In the genomic region with DNA sequence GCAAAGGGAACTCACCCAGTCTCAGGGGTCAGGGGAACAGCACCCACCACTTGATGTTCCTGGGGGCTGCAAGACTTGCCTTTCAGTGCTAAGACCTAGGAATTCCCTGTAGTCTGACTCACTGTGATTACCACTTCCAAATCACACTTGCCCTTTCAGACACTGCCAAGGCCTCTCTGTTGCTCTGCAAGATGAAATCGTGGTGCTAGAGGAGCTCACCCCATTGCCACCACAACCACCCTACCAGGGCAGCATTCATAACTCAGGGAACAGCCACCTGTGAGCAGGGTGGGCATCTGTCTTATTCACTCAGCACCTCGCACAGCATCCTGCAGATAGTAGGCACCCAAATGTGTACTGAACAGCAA, we compare ENCODE assay signal across 11 cellular contexts. TPM values are rescaled to one million over a fixed set of nuclear protein-coding genes. Genes with fewer than 3 reads are reported as not detected.
DNase-seq lines count a peak whose midpoint lies in the region; ATAC-seq and TF ChIP-seq lines count a peak whose summit lies in the region.
"Had no signal": no experiment of that assay in that cellular context is flagged by ENCODE, and none has a peak within 500 bp of the region (broad histone marks: within the 10 kb centered on the region; RNA-seq: fewer than 3 reads in every experiment).

No MANE protein-coding gene starts in this region.

- peaks cover 0 to 3% (median 0%) of the 10 kb centered on the region in 4 donors for H3K4me1 ChIP-seq in right lobe of liver

- CTCF ChIA-PET in T-cell (lab: Charles Lee), result interaction anchor here in 1 of 2 donors (0.9 kb wide), 1 partner anchor 90 kb away, joined by 3 read pairs; no protein-coding TSS in a partner anchor

- TF ChIP-seq POLR2A in right lobe of liver (IDR thresholded peaks at IDR 0.05), result no peak

- WGBS in right lobe of liver (ENCODE audit: insufficient coverage, low coverage, low lambda C conversion rate, missing lambda C conversion rate), result 57% methylated on average over 1 of the region's 2 CpGs

- no peaks in the 10 kb centered on the region for H3K27me3 Mint-ChIP-seq in T-cell
- H3K27me3 Mint-ChIP-seq in central memory CD8-positive, alpha-beta T cell, result no peaks in the 10 kb centered on the region
- H3K27me3 Mint-ChIP-seq in nephron (ENCODE audit: low read depth), result no peaks in the 10 kb centered on the region

- H3K4me3 ChIP-seq in HL-60 (replicated peaks; ENCODE audit: insufficient read depth, low read length) (no peak overlapping the region), right lobe of liver (no peak overlapping the region)
- H3K4me3 ChIP-seq: esophagus muscularis mucosa had no signal

- H3K9me3 Mint-ChIP-seq in T-cell (no peaks in the 10 kb centered on the region), nephron (no peaks in the 10 kb centered on the region)
- no peaks in the 10 kb centered on the region for H3K9me3 Mint-ChIP-seq in central memory CD8-positive, alpha-beta T cell

- POLR2A ChIA-PET in T-cell (lab: Charles Lee), result no interaction called here

- ATAC-seq in T-cell (replicated peaks in 1 of 4), result no peak
- ATAC-seq in central memory CD8-positive, alpha-beta T cell (replicated peaks; ENCODE audit: extremely low read depth, poor library complexity, severe bottlenecking), result no peak
- ATAC-seq in right lobe of liver, result no peak

- intact Hi-C loops in right lobe of liver (cut with DNase I), result loop anchor here in 1 of 2 donors (10.0 kb wide), 1 partner anchor 398 kb away; no protein-coding TSS in a partner anchor

- H3K27ac ChIP-seq in HL-60 (replicated peaks) (peak overlapping the region; percentile 71), right lobe of liver (no peak overlapping the region)
- H3K27ac ChIP-seq: esophagus muscularis mucosa had no signal

- H3K36me3 ChIP-seq in right lobe of liver, result peaks cover 0 to 36% (median 9%) of the 10 kb centered on the region in 4 donors

- DNase-seq in HL-60 (ENCODE audit: low read depth in 1 of 2, low spot score in 1 of 2), result no peak
- DNase-seq in T-cell, result no peak
- DNase-seq in central memory CD8-positive, alpha-beta T cell (ENCODE audit: low spot score in 2 of 2), result no peak
- DNase-seq in DMS153 treated with DMSO at 0.1 percent for 48 hours (lab: John Stamatoyannopoulos, UW; ENCODE audit: unreplicated experiment), result no peak
- DNase-seq in NCI-H2029 (lab: John Stamatoyannopoulos, UW), result no peak
- no peak for DNase-seq in right lobe of liver
- DNase-seq: activated CD4-positive, CD25-positive, alpha-beta regulatory T cell; BE2C; Kasumi-1 had no signal

- H3K4me3 Mint-ChIP-seq in T-cell (no peak overlapping the region), nephron (peak overlapping the region in 1 of 3 experiments; percentile 13)
- H3K4me3 Mint-ChIP-seq in central memory CD8-positive, alpha-beta T cell, result no peak overlapping the region

- no peaks in the 10 kb centered on the region for H3K9me3 ChIP-seq in right lobe of liver
- H3K9me3 ChIP-seq: BE2C, esophagus muscularis mucosa had no signal

- H3K27ac Mint-ChIP-seq in T-cell (peak overlapping the region; percentile 7 to 66), nephron (peak overlapping the region; percentile 88 to 93 (median 92))
- peak overlapping the region; percentile 9 for H3K27ac Mint-ChIP-seq in central memory CD8-positive, alpha-beta T cell (ENCODE audit: low read depth)

- no peak for TF ChIP-seq CTCF in HL-60 (IDR thresholded peaks at IDR 0.05; ENCODE audit: insufficient read depth, low read length)
- no peak for TF ChIP-seq CTCF in nephron (IDR thresholded peaks at IDR 0.05; ENCODE audit: unreplicated experiment in 3 of 3)
- TF ChIP-seq CTCF in right lobe of liver (IDR thresholded peaks at IDR 0.05), result no peak

- H3K27me3 ChIP-seq in HL-60 (ENCODE audit: insufficient read depth, poor library complexity, severe bottlenecking) (no peaks in the 10 kb centered on the region), right lobe of liver (no peaks in the 10 kb centered on the region)
- H3K27me3 ChIP-seq: BE2C, esophagus muscularis mucosa had no signal

- H3K36me3 Mint-ChIP-seq in T-cell (peaks cover 54% of the 10 kb centered on the region), nephron (ENCODE audit: low read depth) (peaks cover 75% of the 10 kb centered on the region)
- H3K36me3 Mint-ChIP-seq in central memory CD8-positive, alpha-beta T cell (ENCODE audit: insufficient read depth), result peaks cover 40% of the 10 kb centered on the region

- H3K4me1 Mint-ChIP-seq in T-cell, result peaks cover 10 to 20% (median 16%) of the 10 kb centered on the region in 3 donors
- peaks cover 53% of the 10 kb centered on the region for H3K4me1 Mint-ChIP-seq in central memory CD8-positive, alpha-beta T cell
- H3K4me1 Mint-ChIP-seq in nephron, result peaks cover 53% of the 10 kb centered on the region

RNA-seq across cellular contexts. Expression of gene XPNPEP1, which starts 36.5 kb away (rescaled TPM):
- total RNA-seq in T-cell (10 to 100 TPM; 40.0 to 63.9 (median 44.6) TPM), right lobe of liver (10 to 100 TPM; 13.9 to 57.8 (median 29.4) TPM)

Comparison
In these comparisons a context has a peak if more than half of its experiments do, and no peak if none do; other contexts are left out.
1. H3K27ac Mint-ChIP-seq: peak in every context shown above with its lines; median percentile 92 in nephron; 36 in T-cell; 9 in central memory CD8-positive, alpha-beta T cell.